13 cellular contexts compared by ENCODE assay signal in genomic region chr1:227896710-227897655, GRCh38. TPM values are rescaled to one million over a fixed set of nuclear protein-coding genes. Genes with fewer than 3 reads are reported as not detected.
DNase-seq lines count a peak whose midpoint lies in the region; ATAC-seq and TF ChIP-seq lines count a peak whose summit lies in the region.
"Had no signal": no experiment of that assay in that cellular context is flagged by ENCODE, and none has a peak within 500 bp of the region (broad histone marks: within the 10 kb centered on the region; RNA-seq: fewer than 3 reads in every experiment).

No MANE protein-coding gene starts in this region.

- intact Hi-C loops in adrenal gland (cut with DNase I) = no loop called here
- intact Hi-C loops in left colon (cut with DNase I, micrococcal nuclease) = no loop called here

- H3K4me3 ChIP-seq in adrenal gland = no peak overlapping the region

- H3K27me3 ChIP-seq in adrenal gland = no peaks in the 10 kb centered on the region

- H3K9me3 ChIP-seq in adrenal gland (replicated peaks in 1 of 3) = no peaks in the 10 kb centered on the region

- no peaks in the 10 kb centered on the region for H3K9me3 Mint-ChIP-seq in stimulated activated effector memory CD8-positive, alpha-beta T cell treated with anti-CD3 and anti-CD28 coated beads, Interleukin-12 subunit alpha, Interleukin-12 subunit beta, amount 100 ng/mL, for 72 hours
- H3K9me3 Mint-ChIP-seq: CD8-positive, alpha-beta memory T cell had no signal

- no peak for ATAC-seq in activated CD4-positive, CD25-positive, alpha-beta regulatory T cell treated with anti-CD3 and anti-CD28 coated beads, Interleukin-2, amount 50 U/mL, for 24 hours
- ATAC-seq in left colon = no peak
- ATAC-seq in stimulated activated effector memory CD8-positive, alpha-beta T cell treated with anti-CD3 and anti-CD28 coated beads, Interleukin-12 subunit alpha, Interleukin-12 subunit beta, amount 100 ng/mL, for 72 hours = no peak
- ATAC-seq in HG03565 (IDR thresholded peaks at IDR 0.05; ENCODE audit: unreplicated experiment) = no peak
- ATAC-seq: activated CD8-positive, alpha-beta T cell treated with anti-CD3 and anti-CD28 coated beads, Interleukin-2, amount 10 ng/mL, durations not matched to agents 7 days and 5 days had no signal

- no peak for TF ChIP-seq CTCF in adrenal gland (IDR thresholded peaks at IDR 0.05)

- H3K4me1 ChIP-seq in adrenal gland (replicated peaks in 1 of 2) = no peaks in the 10 kb centered on the region

- no peaks in the 10 kb centered on the region for H3K36me3 ChIP-seq in adrenal gland (replicated peaks in 1 of 2)

- no peaks in the 10 kb centered on the region for H3K36me3 Mint-ChIP-seq in stimulated activated effector memory CD8-positive, alpha-beta T cell treated with anti-CD3 and anti-CD28 coated beads, Interleukin-12 subunit alpha, Interleukin-12 subunit beta, amount 100 ng/mL, for 72 hours
- H3K36me3 Mint-ChIP-seq: CD8-positive, alpha-beta memory T cell had no signal

- H3K4me3 Mint-ChIP-seq in stimulated activated effector memory CD8-positive, alpha-beta T cell treated with anti-CD3 and anti-CD28 coated beads, Interleukin-12 subunit alpha, Interleukin-12 subunit beta, amount 100 ng/mL, for 72 hours = no peak overlapping the region
- H3K4me3 Mint-ChIP-seq: activated CD8-positive, alpha-beta T cell treated with anti-CD3 and anti-CD28 coated beads, Interleukin-2, amount 10 ng/mL, durations not matched to agents 7 days and 5 days; CD8-positive, alpha-beta memory T cell had no signal

- peak overlapping the region; percentile 67 for H3K27ac Mint-ChIP-seq in stimulated activated effector memory CD8-positive, alpha-beta T cell treated with anti-CD3 and anti-CD28 coated beads, Interleukin-12 subunit alpha, Interleukin-12 subunit beta, amount 100 ng/mL, for 72 hours
- H3K27ac Mint-ChIP-seq: activated CD8-positive, alpha-beta T cell treated with anti-CD3 and anti-CD28 coated beads, Interleukin-2, amount 10 ng/mL, durations not matched to agents 7 days and 5 days had no signal

- no peak for TF ChIP-seq POLR2A in adrenal gland (IDR thresholded peaks at IDR 0.05)

- H3K27ac ChIP-seq in adrenal gland = no peak overlapping the region
- H3K27ac ChIP-seq: 22Rv1 had no signal

- DNase-seq in activated CD4-positive, CD25-positive, alpha-beta regulatory T cell treated with anti-CD3 and anti-CD28 coated beads, Interleukin-2, amount 50 U/mL, for 72 hours = peak; percentile 29
- DNase-seq in adrenal gland = peak in 6 of 7 donors; percentile 4 to 25 (median 10)
- peak; percentile 1 to 21 for DNase-seq in left colon
- DNase-seq in stimulated activated effector memory CD8-positive, alpha-beta T cell treated with anti-CD3 and anti-CD28 coated beads, Interleukin-12 subunit alpha, Interleukin-12 subunit beta, amount 100 ng/mL, for 72 hours (ENCODE audit: low spot score in 2 of 2) = no peak
- no peak for DNase-seq in dedifferentiated amniotic fluid mesenchymal stem cell (ENCODE audit: extremely low spot score)
- no peak for DNase-seq in middle frontal gyrus (ENCODE audit: extremely low spot score, low spot score)
- DNase-seq: activated CD8-positive, alpha-beta T cell treated with anti-CD3 and anti-CD28 coated beads, Interleukin-2, amount 10 ng/mL, durations not matched to agents 7 days and 5 days; Kasumi-1; NCI-H2081 treated with DMSO at 0.1 percent for 48 hours had no signal

- 86 to 98% (median 92%) methylated on average over 4 to 9 of the region's 9 CpGs for WGBS in adrenal gland, 4 donors

- peaks cover 34% of the 10 kb centered on the region for H3K4me1 Mint-ChIP-seq in stimulated activated effector memory CD8-positive, alpha-beta T cell treated with anti-CD3 and anti-CD28 coated beads, Interleukin-12 subunit alpha, Interleukin-12 subunit beta, amount 100 ng/mL, for 72 hours

RNA-seq across cellular contexts. Expression of gene WNT9A, which starts 50.7 kb away (rescaled TPM):
- total RNA-seq in adrenal gland (1 to 10 TPM in 5 of 8 donors, under 1 TPM in 3; 0.42 to 2.9 (median 1.6) TPM), left colon (1 to 10 TPM; 2.2 to 2.6 TPM)
- polyA plus RNA-seq in adrenal gland = 1 to 10 TPM in 1 of 3 donors, under 1 TPM in 2; 0.18 to 1.1 (median 0.64) TPM
- total RNA-seq: activated CD8-positive, alpha-beta T cell treated with anti-CD3 and anti-CD28 coated beads, Interleukin-2, amount 10 ng/mL, durations not matched to agents 7 days and 5 days had no signal
- polyA plus RNA-seq: CD8-positive, alpha-beta memory T cell had no signal

Comparison
In these comparisons a context has a peak if more than half of its experiments do, and no peak if none do; other contexts are left out.
1. DNase-seq: peak in activated CD4-positive, CD25-positive, alpha-beta regulatory T cell treated with anti-CD3 and anti-CD28 coated beads, Interleukin-2, amount 50 U/mL, for 72 hours (single experiment), adrenal gland (6 of 7) and left colon (2 of 2); none in stimulated activated effector memory CD8-positive, alpha-beta T cell treated with anti-CD3 and anti-CD28 coated beads, Interleukin-12 subunit alpha, Interleukin-12 subunit beta, amount 100 ng/mL, for 72 hours (0 of 2), dedifferentiated amniotic fluid mesenchymal stem cell (single experiment) and middle frontal gyrus (single experiment).